8 cellular contexts compared by ENCODE assay signal in genomic region chr17:81511550-81511799, GRCh38. TPM values are rescaled to one million over a fixed set of nuclear protein-coding genes. Genes with fewer than 3 reads are reported as not detected.
DNase-seq lines count a peak whose midpoint lies in the region; ATAC-seq, FAIRE-seq and TF ChIP-seq lines count a peak whose summit lies in the region.

No MANE protein-coding gene starts in this region.

- peaks cover 14% of the 10 kb centered on the region for H3K4me1 ChIP-seq in psoas muscle

- ATAC-seq in psoas muscle (no peak), HG02884 (IDR thresholded peaks at IDR 0.05; ENCODE audit: unreplicated experiment) (no peak)

- in situ Hi-C loops in SK-MEL-5 (cut with HindIII; ENCODE audit: low pct_unique_long_range_greater_than_20kb, low sequenced_read_pairs), result loop anchor here (10.0 kb wide), 1 partner anchor 117 kb away; the partner anchor contains the start of gene BAHCC1

- TF ChIP-seq CTCF in GM12865 (IDR thresholded peaks at IDR 0.05; ENCODE audit: insufficient read depth, low read depth, low read length, missing control alignments) (no peak), fibroblast of mammary gland (conservative IDR thresholded peaks at IDR 0.05; ENCODE audit: control insufficient read depth, insufficient read depth, low read depth, low read length) (no peak), psoas muscle (IDR thresholded peaks at IDR 0.05) (no peak)

- H3K4me3 ChIP-seq in GM12865 (ENCODE audit: low read depth, low read length) (peak overlapping the region; percentile 89), fibroblast of mammary gland (ENCODE audit: control insufficient read depth, low read depth, low read length) (peak overlapping the region; percentile 94), psoas muscle (peak overlapping the region; percentile 86)

- FAIRE-seq in urothelium cell line (lab: Jason Lieb, UNC), result no peak

- no peaks in the 10 kb centered on the region for H3K27me3 ChIP-seq in psoas muscle (ENCODE audit: insufficient read depth in 3 of 3, low read length in 2 of 3)

- no peaks in the 10 kb centered on the region for H3K9me3 ChIP-seq in psoas muscle

- intact Hi-C loops in psoas muscle (cut with DNase I), result loop anchor here in 1 of 2 donors (2.0 kb wide), 1 partner anchor 113 kb away; no protein-coding TSS in a partner anchor

- DNase-seq in GM12865 (ENCODE audit: low read depth) (no peak), SK-MEL-5 (ENCODE audit: low read depth, low spot score) (peak; percentile 40), fibroblast of mammary gland (ENCODE audit: low read depth) (no peak), psoas muscle (no peak), urothelium cell line (ENCODE audit: low spot score) (no peak), NK-92 (lab: John Stamatoyannopoulos, UW; ENCODE audit: unreplicated experiment) (no peak), ureter (ENCODE audit: low spot score) (no peak)

- 0 to 1% (median 1%) methylated on average over 10 of the region's 10 CpGs for WGBS in psoas muscle, 3 donors

- H3K36me3 ChIP-seq in psoas muscle (ENCODE audit: insufficient read depth in 1 of 2, low read depth in 1 of 2), result peaks cover 11 to 34% of the 10 kb centered on the region in 2 donors

- H3K27ac ChIP-seq in psoas muscle, result peak overlapping the region; percentile 100

RNA-seq across cellular contexts. Expression of gene ACTG1, which starts 1.1 kb away (rescaled TPM):
- 6,652 and 7,362 TPM in 2 replicates for total RNA-seq in SK-MEL-5 (2014; rRNA removed; shearing (Covaris generic))
- polyA plus RNA-seq in SK-MEL-5 (2015; cell fraction: cytosol; rRNA removed), result 14,079 and 14,098 TPM in 2 replicates
- polyA plus RNA-seq in SK-MEL-5 (2015; cell fraction: nucleus; rRNA removed), result 2,992 and 3,106 TPM in 2 replicates
- total RNA-seq in psoas muscle (100 to 1,000 TPM; 341 to 567 (median 431) TPM), ureter (3,857 TPM)
- polyA plus RNA-seq in psoas muscle, result 100 to 1,000 TPM; 150 to 620 (median 219) TPM

RNA-seq across cellular contexts. Expression of gene FSCN2, which starts 16.7 kb away (rescaled TPM):
- total RNA-seq in SK-MEL-5 (2014; rRNA removed; shearing (Covaris generic)), result 0.34 TPM in 1 of 2 replicates, not detected in the other
- 0.08 and 0.64 TPM in 2 replicates for polyA plus RNA-seq in SK-MEL-5 (2015; cell fraction: cytosol; rRNA removed)
- polyA plus RNA-seq in SK-MEL-5 (2015; cell fraction: nucleus; rRNA removed), result 1.1 TPM in 1 of 2 replicates, not detected in the other
- total RNA-seq in psoas muscle (under 1 TPM in 3 of 4 donors, not detected in 1; 0.13 to 0.71 (median 0.38) TPM), ureter (4.2 TPM)
- under 1 TPM; 0.08 to 0.09 (median 0.08) TPM for polyA plus RNA-seq in psoas muscle

RNA-seq across cellular contexts. Expression of gene FAAP100, which starts 40.7 kb away (rescaled TPM):
- 34.0 and 35.0 TPM in 2 replicates for total RNA-seq in SK-MEL-5 (2014; rRNA removed; shearing (Covaris generic))
- polyA plus RNA-seq in SK-MEL-5 (2015; cell fraction: cytosol; rRNA removed), result 82.9 and 88.7 TPM in 2 replicates
- 337 and 354 TPM in 2 replicates for polyA plus RNA-seq in SK-MEL-5 (2015; cell fraction: nucleus; rRNA removed)
- 10 to 100 TPM; 11.8 to 13.1 (median 12.7) TPM for total RNA-seq in psoas muscle
- 10 to 100 TPM; 11.6 to 16.3 (median 12.6) TPM for polyA plus RNA-seq in psoas muscle
- total RNA-seq in ureter, result 37.1 TPM
